Comparison of ENCODE assay signal across 8 cellular contexts in genomic region chr21:26115346-26115745, GRCh38. TPM values are rescaled to one million over a fixed set of nuclear protein-coding genes. Genes with fewer than 3 reads are reported as not detected.
A peak's percentile ranks its signal among the peaks of the same experiment; 100 is the strongest.
DNase-seq lines count a peak whose midpoint lies in the region; ATAC-seq and TF ChIP-seq lines count a peak whose summit lies in the region.

No MANE protein-coding gene starts in this region.

- H3K4me3 ChIP-seq in A673 (ENCODE audit: low read depth, low read length, poor library complexity, severe bottlenecking) (no peak overlapping the region), SJSA1 (no peak overlapping the region), iPS-18a (ENCODE audit: low read length) (no peak overlapping the region)

- POLR2A ChIA-PET in A673 (lab: Charles Lee; ENCODE audit: low non-redundant PET): no interaction called here

- peak; percentile 50 for DNase-seq in A673 (ENCODE audit: low spot score)
- peak; percentile 85 for DNase-seq in NCI-H1436 (lab: John Stamatoyannopoulos, UW)
- DNase-seq in SJSA1 (ENCODE audit: low read depth in 1 of 2, low spot score in 2 of 2): no peak
- DNase-seq in activated CD8-positive, alpha-beta memory T cell treated with anti-CD3 and anti-CD28 coated beads, Interleukin-2, amount 50 U/mL, for 48 hours: no peak
- DNase-seq in RKO (ENCODE audit: low spot score): no peak
- no peak for DNase-seq in NCI-H524 treated with DMSO at 0.1 percent for 48 hours (lab: John Stamatoyannopoulos, UW)

- H3K36me3 ChIP-seq in A673 (ENCODE audit: insufficient read depth, low read length, poor library complexity, severe bottlenecking) (peaks cover 8% of the 10 kb centered on the region), SJSA1 (0 out of 2 replicates have a peak, but pooled peaks cover 3% of the 10 kb centered on the region), iPS-18a (ENCODE audit: control insufficient read depth, low read depth, low read length) (peaks cover 8% of the 10 kb centered on the region)

- H3K27me3 ChIP-seq in A673 (replicated peaks; ENCODE audit: insufficient read depth, low read depth, low read length, poor library complexity): no peaks in the 10 kb centered on the region
- no peaks in the 10 kb centered on the region for H3K27me3 ChIP-seq in SJSA1 (replicated peaks)
- no peaks in the 10 kb centered on the region for H3K27me3 ChIP-seq in iPS-18a (ENCODE audit: control insufficient read depth, insufficient read depth, low read length)

- no peak for TF ChIP-seq CTCF in A673 (conservative IDR thresholded peaks at IDR 0.05; ENCODE audit: low read depth, low read length)

- H3K9ac ChIP-seq in iPS-18a (ENCODE audit: low read length): no peak overlapping the region

- CTCF ChIA-PET in A673 (lab: Charles Lee): no interaction called here

- no TSS peak for BruUV-seq in A673 (replicated peaks; lab: Mats Ljungman, UMichigan)

- H3K9me3 ChIP-seq in A673 (ENCODE audit: low read depth, low read length, poor library complexity, severe bottlenecking) (no peaks in the 10 kb centered on the region), SJSA1 (replicated peaks) (no peaks in the 10 kb centered on the region), iPS-18a (ENCODE audit: control insufficient read depth, low read depth, low read length) (no peaks in the 10 kb centered on the region)

- no peak for ATAC-seq in GM18858 (IDR thresholded peaks at IDR 0.05; ENCODE audit: unreplicated experiment)

- intact Hi-C loops in A673 (cut with micrococcal nuclease; ENCODE audit: unreplicated experiment): no loop called here

- H3K4me1 ChIP-seq in A673 (ENCODE audit: insufficient read depth, low read length, poor library complexity, severe bottlenecking) (peaks cover 95% of the 10 kb centered on the region), SJSA1 (replicated peaks) (peaks cover 19% of the 10 kb centered on the region), iPS-18a (ENCODE audit: control insufficient read depth, low read depth, low read length) (peaks cover 55% of the 10 kb centered on the region)

- H3K27ac ChIP-seq in A673 (ENCODE audit: low read depth, low read length, poor library complexity, severe bottlenecking): no peak overlapping the region
- H3K27ac ChIP-seq in SJSA1: peak overlapping the region; percentile 75
- peak overlapping the region; percentile 52 for H3K27ac ChIP-seq in iPS-18a (ENCODE audit: low read length)

RNA-seq across cellular contexts. Expression of gene APP, which starts 55.2 kb away (rescaled TPM):
- total RNA-seq in A673 (2021): 531 and 539 TPM in 2 replicates
- 177 and 221 TPM in 2 replicates for total RNA-seq in SJSA1 (2014; rRNA removed; shearing (Covaris generic))

Comparison
In these comparisons a context has a peak if more than half of its experiments do, and no peak if none do; other contexts are left out.
1. DNase-seq: peak in A673 (single experiment) and NCI-H1436 (single experiment); none in SJSA1 (0 of 2), activated CD8-positive, alpha-beta memory T cell treated with anti-CD3 and anti-CD28 coated beads, Interleukin-2, amount 50 U/mL, for 48 hours (single experiment), RKO (single experiment) and NCI-H524 treated with DMSO at 0.1 percent for 48 hours (single experiment).